Comparison of ENCODE assay signal across 8 cellular contexts in genomic region chr9:114616684-114617520, GRCh38. TPM values are rescaled to one million over a fixed set of nuclear protein-coding genes. Genes with fewer than 3 reads are reported as not detected.
DNase-seq lines count a peak whose midpoint lies in the region; ATAC-seq, FAIRE-seq and TF ChIP-seq lines count a peak whose summit lies in the region.

No MANE protein-coding gene starts in this region.

- TF ChIP-seq CTCF in kidney (IDR thresholded peaks at IDR 0.05; ENCODE audit: borderline replicate concordance, extremely low read depth, insufficient read depth) (no peak), type B pancreatic cell (conservative IDR thresholded peaks at IDR 0.05) (no peak)

- peaks cover 0 to 77% (median 11%) of the 10 kb centered on the region in 11 experiments; a peak in 6 of 22 replicates for H4K20me1 ChIP-seq in BLaER1 treated with 17β-estradiol and CSF1 and Interleukin-3, amounts not matched to agents 10 nM and 100 nM

- peaks cover 30% of the 10 kb centered on the region for H3K36me3 Mint-ChIP-seq in T-cell
- H3K36me3 Mint-ChIP-seq in type B pancreatic cell, result peaks cover 12% of the 10 kb centered on the region

- H3K4me1 ChIP-seq in BLaER1 treated with 17β-estradiol and CSF1 and Interleukin-3, amounts not matched to agents 10 nM and 100 nM, result peaks cover 65 to 85% (median 80%) of the 10 kb centered on the region in 10 experiments
- peaks cover 8 to 19% of the 10 kb centered on the region in 2 donors for H3K4me1 ChIP-seq in kidney (ENCODE audit: control insufficient read depth in 1 of 2, insufficient read depth in 1 of 2, low read depth in 1 of 2, low read length in 2 of 2)

- H3K4me3 Mint-ChIP-seq in T-cell, result peak overlapping the region; percentile 31 to 53 (median 41)
- H3K4me3 Mint-ChIP-seq in type B pancreatic cell, result no peak overlapping the region

- peak overlapping the region; percentile 52 to 75 (median 66); a peak in 21 of 22 replicates for H3K9ac ChIP-seq in BLaER1 treated with 17β-estradiol and CSF1 and Interleukin-3, amounts not matched to agents 10 nM and 100 nM
- no peak overlapping the region for H3K9ac ChIP-seq in kidney (ENCODE audit: low read length in 2 of 2)

- peak overlapping the region; percentile 56 to 84 (median 77) for H3K27ac ChIP-seq in BLaER1 treated with 17β-estradiol and CSF1 and Interleukin-3, amounts not matched to agents 10 nM and 100 nM
- H3K27ac ChIP-seq in kidney (ENCODE audit: low read depth in 2 of 2, low read length in 2 of 2), result peak overlapping the region in 1 of 2 donors; percentile 60

- H3K4me1 Mint-ChIP-seq in T-cell (peaks cover 52 to 67% (median 52%) of the 10 kb centered on the region in 3 donors), type B pancreatic cell (ENCODE audit: unreplicated experiment) (peaks cover 28% of the 10 kb centered on the region)

- H3K4me3 ChIP-seq in BLaER1 treated with 17β-estradiol and CSF1 and Interleukin-3, amounts not matched to agents 10 nM and 100 nM, result peak overlapping the region in 1 of 10 experiments; percentile 12; a peak in 3 of 20 replicates
- no peak overlapping the region for H3K4me3 ChIP-seq in kidney (ENCODE audit: low read length in 2 of 2)

- no peaks in the 10 kb centered on the region for H3K27me3 Mint-ChIP-seq in T-cell
- H3K27me3 Mint-ChIP-seq in type B pancreatic cell, result no peaks in the 10 kb centered on the region

- POLR2A ChIA-PET in T-cell (lab: Charles Lee), result interaction anchor here (0.7 to 0.9 kb wide), 2 partner anchors 37 to 48 kb away, joined by 3 to 5 read pairs; no protein-coding TSS in a partner anchor

- no peaks in the 10 kb centered on the region for H3K9me3 ChIP-seq in BLaER1 treated with 17β-estradiol and CSF1 and Interleukin-3, amounts not matched to agents 10 nM and 100 nM (replicated peaks in 1 of 11)
- no peaks in the 10 kb centered on the region for H3K9me3 ChIP-seq in kidney (ENCODE audit: control insufficient read depth in 1 of 2, low read length in 2 of 2)

- no peaks in the 10 kb centered on the region for H3K9me3 Mint-ChIP-seq in T-cell
- H3K9me3 Mint-ChIP-seq in type B pancreatic cell, result no peaks in the 10 kb centered on the region

- ATAC-seq in GM19023 (IDR thresholded peaks at IDR 0.05; ENCODE audit: unreplicated experiment) (peak; percentile 74), HG03097 (IDR thresholded peaks at IDR 0.05; ENCODE audit: low FRiP score, unreplicated experiment) (peak; percentile 55), T-cell (replicated peaks in 1 of 4) (peak in 2 of 4 experiments; percentile 12 to 21)

- H3K27ac Mint-ChIP-seq in T-cell (peak overlapping the region; percentile 93 to 96), type B pancreatic cell (no peak overlapping the region)

- H3K36me3 ChIP-seq in BLaER1 treated with 17β-estradiol and CSF1 and Interleukin-3, amounts not matched to agents 10 nM and 100 nM, result peaks cover 22 to 70% (median 44%) of the 10 kb centered on the region in 11 experiments
- no peaks in the 10 kb centered on the region for H3K36me3 ChIP-seq in kidney (ENCODE audit: control insufficient read depth in 1 of 2, insufficient read depth in 2 of 2, low read length in 2 of 2)

- H3K4me2 ChIP-seq in BLaER1 treated with 17β-estradiol and CSF1 and Interleukin-3, amounts not matched to agents 10 nM and 100 nM, result peak overlapping the region; percentile 74 to 99 (median 84)

- H3K27me3 ChIP-seq in BLaER1 treated with 17β-estradiol and CSF1 and Interleukin-3, amounts not matched to agents 10 nM and 100 nM, result no peaks in the 10 kb centered on the region

- CTCF ChIA-PET in T-cell (lab: Charles Lee), result interaction anchor here (0.6 kb wide), 4 partner anchors 9 to 397 kb away, joined by 3 read pairs; no protein-coding TSS in a partner anchor

- intact Hi-C loops in kidney (cut with DNase I), result no loop called here

- FAIRE-seq in kidney (lab: Jason Lieb, UNC), result no peak

- DNase-seq in T-cell, result peak in 15 of 34 experiments; percentile 6 to 52 (median 13)
- peak; percentile 86 for DNase-seq in kidney
- no peak for DNase-seq in NCI-H2227 (lab: John Stamatoyannopoulos, UW; ENCODE audit: unreplicated experiment)
- no peak for DNase-seq in type B pancreatic cell (ENCODE audit: extremely low spot score, unreplicated experiment)
- DNase-seq in NCI-H526 treated with DMSO at 0.1 percent for 48 hours (lab: John Stamatoyannopoulos, UW), result no peak

RNA-seq across cellular contexts. Expression of gene TMEM268, which starts 5.8 kb away (rescaled TPM):
- total RNA-seq in T-cell, result 10 to 100 TPM; 12.2 to 20.0 (median 18.3) TPM
- 11.3 TPM for total RNA-seq in kidney
- 6.2 TPM for polyA plus RNA-seq in kidney (ENCODE audit: insufficient read depth, low read depth, low replicate concordance)
- total RNA-seq in type B pancreatic cell (ENCODE audit: low replicate concordance), result 6.5 and 6.6 TPM in 2 replicates

RNA-seq across cellular contexts. Expression of gene ATP6V1G1, which starts 29.3 kb away (rescaled TPM):
- 100 to 1,000 TPM in 4 of 5 donors, 10 to 100 TPM in 1; 99.2 to 109 (median 103) TPM for total RNA-seq in T-cell
- total RNA-seq in kidney, result 103 TPM
- 215 TPM for polyA plus RNA-seq in kidney (ENCODE audit: insufficient read depth, low read depth, low replicate concordance)
- 110 and 147 TPM in 2 replicates for total RNA-seq in type B pancreatic cell (ENCODE audit: low replicate concordance)

RNA-seq across cellular contexts. Expression of gene TEX53, which starts 40.7 kb away (rescaled TPM):
- total RNA-seq in T-cell (not detected), kidney (not detected), type B pancreatic cell (ENCODE audit: low replicate concordance) (not detected in 2 replicates)
- not detected for polyA plus RNA-seq in kidney (ENCODE audit: insufficient read depth, low read depth, low replicate concordance)

Comparison
In these comparisons a context has a peak if more than half of its experiments do, and no peak if none do; other contexts are left out.
1. H3K9ac ChIP-seq: peak in BLaER1 treated with 17β-estradiol and CSF1 and Interleukin-3, amounts not matched to agents 10 nM and 100 nM (11 of 11); none in kidney (0 of 2).